Comparison of ENCODE assay signal across 15 cellular contexts in the genomic region with DNA sequence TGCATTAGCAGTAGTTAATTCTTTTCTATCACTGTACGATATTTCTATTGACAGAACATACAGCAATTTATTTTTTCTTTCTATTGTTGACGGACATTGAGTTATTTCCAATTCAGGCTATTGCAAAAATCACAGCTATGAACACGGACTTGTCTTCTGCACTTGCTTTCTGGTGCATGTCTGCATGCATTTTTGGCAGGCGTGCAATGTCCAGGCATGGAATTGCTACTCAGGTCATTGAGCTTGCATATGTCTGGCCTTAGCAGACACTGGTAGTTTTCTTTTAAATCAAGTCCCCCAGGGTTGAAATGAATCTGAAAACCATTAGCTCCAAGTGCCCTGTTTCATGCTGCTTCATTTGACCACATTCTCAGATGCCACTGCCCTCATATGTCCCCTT.
DNase-seq lines count a peak whose midpoint lies in the region; ATAC-seq, FAIRE-seq and TF ChIP-seq lines count a peak whose summit lies in the region.
"Had no signal": no experiment of that assay in that cellular context is flagged by ENCODE, and none has a peak within 500 bp of the region (broad histone marks: within the 10 kb centered on the region; RNA-seq: fewer than 3 reads in every experiment).

No MANE protein-coding gene starts in this region.

- H3K4ac ChIP-seq in mesenchymal stem cell (ENCODE audit: low read depth in 1 of 2, low read length in 2 of 2) = no peak overlapping the region

- H3K4me1 ChIP-seq in SK-N-SH (ENCODE audit: control insufficient read depth in 1 of 2, insufficient read depth in 2 of 2, low read depth in 1 of 2, low read length in 1 of 2) = peaks cover 10 to 15% of the 10 kb centered on the region in 2 experiments
- H3K4me1 ChIP-seq in astrocyte (ENCODE audit: insufficient read depth, low read length) = peaks cover 59% of the 10 kb centered on the region
- H3K4me1 ChIP-seq in mesenchymal stem cell (ENCODE audit: control insufficient read depth, insufficient read depth, low read depth, low read length) = peaks cover 39% of the 10 kb centered on the region
- peaks cover 9 to 51% (median 33%) of the 10 kb centered on the region in 5 donors for H3K4me1 ChIP-seq in subcutaneous abdominal adipose tissue (ENCODE audit: control insufficient read depth in 5 of 5, insufficient read depth in 5 of 5, low read length in 5 of 5)

- TF ChIP-seq RAD21 in SK-N-SH (IDR thresholded peaks at IDR 0.05; ENCODE audit: low read length) = no peak

- H3K79me1 ChIP-seq in mesenchymal stem cell (replicated peaks; ENCODE audit: low read length, poor library complexity, severe bottlenecking) = peaks cover 13% of the 10 kb centered on the region

- WGBS in SK-N-SH (ENCODE audit: low lambda C conversion rate) = 83% methylated on average over 4 of the region's 4 CpGs
- 84% methylated on average over 4 of the region's 4 CpGs for WGBS in mesenchymal stem cell

- no peak overlapping the region for H2BK15ac ChIP-seq in mesenchymal stem cell (ENCODE audit: low read depth, poor library complexity, severe bottlenecking)

- H2AFZ ChIP-seq in SK-N-SH (ENCODE audit: low read depth) = no peak overlapping the region
- H2AFZ ChIP-seq in astrocyte (ENCODE audit: low read depth, low read length) = no peak overlapping the region
- H2AFZ ChIP-seq in mesenchymal stem cell (ENCODE audit: low read depth, low read length) = no peak overlapping the region

- H3K9me3 ChIP-seq in SK-N-SH (no peaks in the 10 kb centered on the region), astrocyte (ENCODE audit: insufficient read depth, low read depth, low read length) (no peaks in the 10 kb centered on the region), mesenchymal stem cell (ENCODE audit: control insufficient read depth, low read length) (no peaks in the 10 kb centered on the region), subcutaneous abdominal adipose tissue (ENCODE audit: control insufficient read depth in 5 of 5, low read length in 5 of 5) (no peaks in the 10 kb centered on the region)

- TF ChIP-seq EP300 in SK-N-SH (IDR thresholded peaks at IDR 0.05; ENCODE audit: borderline replicate concordance in 1 of 2, low read depth in 1 of 2, low read length in 1 of 2) = no peak

- H3K27me3 Mint-ChIP-seq in astrocyte (ENCODE audit: low read depth, unreplicated experiment) = no peaks in the 10 kb centered on the region
- H3K27me3 Mint-ChIP-seq: type B pancreatic cell had no signal

- H2BK5ac ChIP-seq in mesenchymal stem cell (ENCODE audit: low read depth, low read length, poor library complexity, severe bottlenecking) = no peak overlapping the region

- POLR2A ChIA-PET in SK-N-SH (lab: Yijun Ruan, JAX) = no interaction called here

- H2BK120ac ChIP-seq in mesenchymal stem cell (ENCODE audit: low read depth, low read length) = no peak overlapping the region

- no peaks in the 10 kb centered on the region for H3K9me2 ChIP-seq in SK-N-SH

- no peak overlapping the region for H2BK12ac ChIP-seq in mesenchymal stem cell (ENCODE audit: low read length in 2 of 2)

- H3K23ac ChIP-seq in mesenchymal stem cell (ENCODE audit: low read length in 2 of 2) = no peak overlapping the region

- no peak overlapping the region for H4K91ac ChIP-seq in mesenchymal stem cell (ENCODE audit: low read length)

- no peaks in the 10 kb centered on the region for H3K36me3 ChIP-seq in SK-N-SH (replicated peaks in 1 of 2; ENCODE audit: control insufficient read depth in 1 of 2, insufficient read depth in 2 of 2, low read length in 1 of 2)
- no peaks in the 10 kb centered on the region for H3K36me3 ChIP-seq in astrocyte (ENCODE audit: insufficient read depth, low read length)
- H3K36me3 ChIP-seq in mesenchymal stem cell (ENCODE audit: control insufficient read depth in 1 of 2, insufficient read depth in 2 of 2, low read depth in 1 of 2, low read length in 2 of 2) = peaks cover 0 to 15% of the 10 kb centered on the region in 2 experiments
- peaks cover 0 to 3% (median 0%) of the 10 kb centered on the region in 5 donors for H3K36me3 ChIP-seq in subcutaneous abdominal adipose tissue (ENCODE audit: control insufficient read depth in 5 of 5, insufficient read depth in 5 of 5, low read length in 5 of 5)

- peaks cover 12% of the 10 kb centered on the region for H3K36me3 Mint-ChIP-seq in astrocyte (ENCODE audit: low read depth, unreplicated experiment)
- H3K36me3 Mint-ChIP-seq: natural killer cell treated with Interleukin-12 subunit alpha and Interleukin-12 subunit beta and Interleukin-15 and Interleukin-18, amount 100 ng/mL, for 72 hours had no signal

- H3K14ac ChIP-seq in mesenchymal stem cell (ENCODE audit: low read length in 2 of 2) = no peak overlapping the region

- H4K8ac ChIP-seq in mesenchymal stem cell (ENCODE audit: low read length) = no peak overlapping the region

- no peak for FAIRE-seq in astrocyte (lab: Jason Lieb, UNC)
- FAIRE-seq: A204.1 had no signal

- no peaks in the 10 kb centered on the region for H3K27me3 ChIP-seq in SK-N-SH (ENCODE audit: insufficient read depth)
- H3K27me3 ChIP-seq in astrocyte (ENCODE audit: insufficient read depth, low read length) = no peaks in the 10 kb centered on the region
- no peaks in the 10 kb centered on the region for H3K27me3 ChIP-seq in mesenchymal stem cell (ENCODE audit: control insufficient read depth in 1 of 2, insufficient read depth in 1 of 2, low read length in 2 of 2)
- no peaks in the 10 kb centered on the region for H3K27me3 ChIP-seq in subcutaneous abdominal adipose tissue (ENCODE audit: control insufficient read depth in 5 of 5, insufficient read depth in 4 of 5, low read length in 5 of 5)

- H3K9me3 Mint-ChIP-seq in astrocyte (ENCODE audit: unreplicated experiment) = peaks cover 3% of the 10 kb centered on the region
- H3K9me3 Mint-ChIP-seq: natural killer cell treated with Interleukin-12 subunit alpha and Interleukin-12 subunit beta and Interleukin-15 and Interleukin-18, amount 100 ng/mL, for 72 hours had no signal

- no peak overlapping the region for H3K4me3 Mint-ChIP-seq in astrocyte (ENCODE audit: unreplicated experiment)
- H3K4me3 Mint-ChIP-seq: natural killer cell treated with Interleukin-12 subunit alpha and Interleukin-12 subunit beta and Interleukin-15 and Interleukin-18, amount 100 ng/mL, for 72 hours; type B pancreatic cell had no signal

- H3K4me1 Mint-ChIP-seq in astrocyte (ENCODE audit: low read depth, unreplicated experiment) = peaks cover 75% of the 10 kb centered on the region

- H3K27ac Mint-ChIP-seq in astrocyte (ENCODE audit: unreplicated experiment) = peak overlapping the region; percentile 89
- H3K27ac Mint-ChIP-seq: natural killer cell treated with Interleukin-12 subunit alpha and Interleukin-12 subunit beta and Interleukin-15 and Interleukin-18, amount 100 ng/mL, for 72 hours; type B pancreatic cell had no signal

- H3K27ac ChIP-seq in SK-N-SH (ENCODE audit: low read depth in 2 of 2, low read length in 1 of 2) (peak overlapping the region; percentile 64 to 83; a peak in 3 of 4 replicates), astrocyte (ENCODE audit: low read depth, low read length) (peak overlapping the region; percentile 86), mesenchymal stem cell (ENCODE audit: low read length, poor library complexity, severe bottlenecking) (peak overlapping the region; percentile 91), subcutaneous abdominal adipose tissue (ENCODE audit: low read depth, low read length) (peak overlapping the region; percentile 70)

- DNase-seq in SK-N-SH = no peak
- no peak for DNase-seq in astrocyte (ENCODE audit: low read depth)
- DNase-seq in mesenchymal stem cell = no peak
- no peak for DNase-seq in RPMI8226
- DNase-seq in NCI-H2171 treated with DMSO at 0.1 percent for 48 hours (lab: John Stamatoyannopoulos, UW) = no peak
- DNase-seq: activated CD4-positive, CD25-positive, alpha-beta regulatory T cell treated with anti-CD3 and anti-CD28 coated beads, Interleukin-2, amount 50 U/mL, for 72 hours; retina; stimulated activated CD4-positive, alpha-beta T cell treated with anti-CD3 and anti-CD28 coated beads, Interleukin-2, amount 100 ng/mL, for 48 hours had no signal

- CTCF ChIA-PET in SK-N-SH (lab: Yijun Ruan, JAX) = interaction anchor here (0.8 to 1.4 kb wide), 5 partner anchors 18 to 151 kb away, joined by 3 to 5 read pairs (median 3); no protein-coding TSS in a partner anchor

- H3K4me3 ChIP-seq in SK-N-SH (ENCODE audit: low read depth in 2 of 2, low read length in 1 of 2) (no peak overlapping the region), astrocyte (ENCODE audit: insufficient read depth, low read depth, low read length) (no peak overlapping the region), mesenchymal stem cell (ENCODE audit: insufficient read depth in 1 of 2, low read depth in 1 of 2, low read length in 2 of 2) (no peak overlapping the region), subcutaneous abdominal adipose tissue (ENCODE audit: low read depth in 1 of 5, low read length in 5 of 5) (no peak overlapping the region)
- H3K4me3 ChIP-seq: lung had no signal

- H4K20me1 ChIP-seq in SK-N-SH (ENCODE audit: insufficient read depth) (no peaks in the 10 kb centered on the region), astrocyte (ENCODE audit: insufficient read depth, low read length) (no peaks in the 10 kb centered on the region)

- H3K18ac ChIP-seq in mesenchymal stem cell (ENCODE audit: low read depth in 1 of 2, low read length in 2 of 2) = peak overlapping the region in 1 of 2 experiments; percentile 54

- TF ChIP-seq CTCF in SK-N-SH (IDR thresholded peaks at IDR 0.05) (no peak), astrocyte (IDR thresholded peaks at IDR 0.05; ENCODE audit: insufficient read depth, low read depth, low read length) (no peak)

- H3K79me2 ChIP-seq in SK-N-SH (ENCODE audit: insufficient read depth) (no peaks in the 10 kb centered on the region), astrocyte (ENCODE audit: insufficient read depth, low read length) (peaks cover 66% of the 10 kb centered on the region)

- H3K4me2 ChIP-seq in SK-N-SH (no peak overlapping the region; the same call in 1 of the 2 replicates), astrocyte (ENCODE audit: low read length) (peak overlapping the region; percentile 63), mesenchymal stem cell (ENCODE audit: low read length, poor library complexity, severe bottlenecking) (peak overlapping the region; percentile 16)

- ATAC-seq in SK-N-SH treated with all-trans-retinoic acid at 6 μM for 48 hours (no peak), HG03469 (IDR thresholded peaks at IDR 0.05; ENCODE audit: unreplicated experiment) (no peak)
- ATAC-seq: natural killer cell treated with Interleukin-12 subunit alpha and Interleukin-12 subunit beta and Interleukin-15 and Interleukin-18, amount 100 ng/mL, for 72 hours had no signal

- H3F3A ChIP-seq in SK-N-SH (replicated peaks; ENCODE audit: insufficient read depth) = no peaks in the 10 kb centered on the region

- no peak overlapping the region for H3K9ac ChIP-seq in SK-N-SH
- H3K9ac ChIP-seq in astrocyte (ENCODE audit: low read length) = peak overlapping the region; percentile 68
- peak overlapping the region; percentile 58 for H3K9ac ChIP-seq in mesenchymal stem cell (ENCODE audit: low read length)
- no peak overlapping the region for H3K9ac ChIP-seq in subcutaneous abdominal adipose tissue (ENCODE audit: low read length in 5 of 5)

- peak overlapping the region; percentile 51 for H2AK5ac ChIP-seq in mesenchymal stem cell (ENCODE audit: low read length, severe bottlenecking)

TF ChIP-seq in SK-N-SH, 30 proteins besides CTCF, POLR2A, EP300 and RAD21 (continues in another document):
- peak; percentile 38; the same call in 1 of the 2 replicates for TF ChIP-seq MXI1 (IDR thresholded peaks at IDR 0.05; ENCODE audit: low read depth, low read length)

Comparison
In these comparisons a context has a peak if more than half of its experiments do, and no peak if none do; other contexts are left out.
1. H3K9ac ChIP-seq: peak in astrocyte (single experiment) and mesenchymal stem cell (single experiment); none in SK-N-SH (single experiment) and subcutaneous abdominal adipose tissue (0 of 5).
2. Peak in every context shown above with its lines, with median percentiles within 50 percentile points of each other: H3K27ac ChIP-seq.